In genomic region chr12:56803750-56804149, GRCh38 we compare ENCODE assay signal across 1 cellular context.
TF ChIP-seq lines count a peak whose summit lies in the region.

No MANE protein-coding gene starts in this region.

TF ChIP-seq in H1, 55 proteins besides CTCF, POLR2A, EP300 and RAD21:
- TF ChIP-seq TEAD4 (IDR thresholded peaks at IDR 0.05; ENCODE audit: low read depth, low read length): no peak
- TF ChIP-seq ZNF274 (IDR thresholded peaks at IDR 0.05; ENCODE audit: borderline replicate concordance, extremely low read depth, low read length): no peak
- TF ChIP-seq, protein P1, sequence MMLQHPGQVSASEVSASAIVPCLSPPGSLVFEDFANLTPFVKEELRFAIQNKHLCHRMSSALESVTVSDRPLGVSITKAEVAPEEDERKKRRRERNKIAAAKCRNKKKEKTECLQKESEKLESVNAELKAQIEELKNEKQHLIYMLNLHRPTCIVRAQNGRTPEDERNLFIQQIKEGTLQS (IDR thresholded peaks at IDR 0.05; ENCODE audit: insufficient read depth, low read depth, low read length): no peak
- TF ChIP-seq TAF7 (optimal IDR thresholded peaks at IDR 0.05; ENCODE audit: borderline replicate concordance, low read depth, low read length): no peak
- TF ChIP-seq CHD1 (IDR thresholded peaks at IDR 0.05; ENCODE audit: low read depth, low read length): no peak
- TF ChIP-seq CTBP2 (IDR thresholded peaks at IDR 0.05; ENCODE audit: borderline replicate concordance, insufficient read depth, insufficient read length, low read length): no peak
- TF ChIP-seq RFX5 (IDR thresholded peaks at IDR 0.05; ENCODE audit: borderline replicate concordance, low read depth, low read length): no peak
- TF ChIP-seq RXRA (IDR thresholded peaks at IDR 0.05; ENCODE audit: insufficient read depth, low read depth, low read length): no peak
- TF ChIP-seq BRCA1 (IDR thresholded peaks at IDR 0.05; ENCODE audit: low read depth, low read length): no peak
- TF ChIP-seq NRF1 (IDR thresholded peaks at IDR 0.05; ENCODE audit: low read depth, low read length): no peak
